In the genomic region with DNA sequence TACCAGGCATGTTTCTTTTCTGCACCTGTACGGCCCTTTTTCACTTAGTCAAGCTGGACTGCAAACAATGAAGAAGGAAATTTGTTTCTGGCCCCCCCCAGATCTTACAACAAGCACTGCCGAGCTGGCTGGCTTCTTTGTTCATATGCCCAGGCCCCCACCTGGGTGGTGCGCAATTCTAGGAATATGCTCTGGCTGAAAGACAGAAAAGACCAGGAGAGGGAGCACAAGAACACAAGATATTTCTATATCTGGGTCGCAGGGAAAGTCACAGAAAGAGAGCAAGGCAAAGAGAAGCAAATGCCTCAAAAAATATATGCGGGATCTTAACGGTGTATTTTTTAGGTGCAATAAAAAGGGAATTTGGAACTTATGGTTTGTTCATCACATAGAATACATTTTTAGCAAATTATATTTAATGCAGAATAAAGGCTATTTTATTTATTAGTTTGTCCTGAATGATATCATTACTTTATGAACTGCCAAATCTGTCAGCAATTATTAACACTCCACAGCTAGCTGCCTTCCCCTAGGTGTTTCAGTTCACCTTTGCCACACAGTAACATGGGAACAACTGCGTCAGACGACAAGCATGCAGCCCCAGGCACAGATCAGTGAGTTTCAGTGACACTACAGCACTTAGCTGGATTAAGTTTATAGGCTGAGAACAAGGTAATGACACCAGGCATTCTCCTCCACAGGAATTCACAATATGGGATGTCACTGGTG, we compare ENCODE assay signal across 8 cellular contexts.
A peak's percentile ranks its signal among the peaks of the same experiment; 100 is the strongest.
DNase-seq lines count a peak whose midpoint lies in the region; ATAC-seq, FAIRE-seq and TF ChIP-seq lines count a peak whose summit lies in the region.

No MANE protein-coding gene starts in this region.

- H4K20me1 ChIP-seq in astrocyte (ENCODE audit: insufficient read depth, low read length) (no peaks in the 10 kb centered on the region), hepatocyte (ENCODE audit: insufficient read depth, poor library complexity, severe bottlenecking) (no peaks in the 10 kb centered on the region)

- 38% methylated on average over 8 of the region's 8 CpGs for WGBS in hepatocyte (ENCODE audit: low lambda C conversion rate, missing lambda C conversion rate)
- 42 to 48% (median 45%) methylated on average over 8 of the region's 8 CpGs for WGBS in spleen, 5 donors

- ATAC-seq in GM18511 (IDR thresholded peaks at IDR 0.05; ENCODE audit: unreplicated experiment) (peak; percentile 41), HG03342 (IDR thresholded peaks at IDR 0.05; ENCODE audit: unreplicated experiment) (no peak)

- H3K27me3 ChIP-seq in astrocyte (ENCODE audit: insufficient read depth, low read length) (no peaks in the 10 kb centered on the region), hepatocyte (no peaks in the 10 kb centered on the region), spleen (replicated peaks in 1 of 7) (no peaks in the 10 kb centered on the region)

- H3K27me3 Mint-ChIP-seq in astrocyte (ENCODE audit: low read depth, unreplicated experiment): peaks cover 1% of the 10 kb centered on the region

- in situ Hi-C loops in ACHN (cut with HindIII; ENCODE audit: low pct_ligation_motif_present, low pct_unique_long_range_greater_than_20kb, low sequenced_read_pairs): no loop called here

- no peak overlapping the region for H3K4me3 Mint-ChIP-seq in astrocyte (ENCODE audit: unreplicated experiment)

- H3K36me3 ChIP-seq in astrocyte (ENCODE audit: insufficient read depth, low read length): no peaks in the 10 kb centered on the region
- no peaks in the 10 kb centered on the region for H3K36me3 ChIP-seq in hepatocyte (replicated peaks; ENCODE audit: insufficient read depth, low read depth)
- H3K36me3 ChIP-seq in spleen: peaks cover 0 to 28% (median 0%) of the 10 kb centered on the region in 6 donors

- intact Hi-C loops in spleen (cut with DNase I; ENCODE audit: low total_unique reads): no loop called here

- no peaks in the 10 kb centered on the region for H3K9me3 Mint-ChIP-seq in astrocyte (ENCODE audit: unreplicated experiment)

- H3K4me3 ChIP-seq in astrocyte (ENCODE audit: insufficient read depth, low read depth, low read length) (no peak overlapping the region), hepatocyte (no peak overlapping the region), spleen (no peak overlapping the region)

- no peaks in the 10 kb centered on the region for H3K9me2 ChIP-seq in hepatocyte (replicated peaks; ENCODE audit: insufficient read depth)

- TF ChIP-seq CTCF in astrocyte (IDR thresholded peaks at IDR 0.05; ENCODE audit: insufficient read depth, low read depth, low read length) (peak; percentile 58), hepatocyte (IDR thresholded peaks at IDR 0.05; ENCODE audit: poor library complexity) (peak; percentile 89), spleen (IDR thresholded peaks at IDR 0.05 in 8 of 11, conservative IDR thresholded peaks at IDR 0.05 in 3 of 11) (peak; percentile 27 to 75 (median 51))

- H3K4me1 Mint-ChIP-seq in astrocyte (ENCODE audit: low read depth, unreplicated experiment): no peaks in the 10 kb centered on the region

- H3K4me2 ChIP-seq in astrocyte (ENCODE audit: low read length) (no peak overlapping the region), hepatocyte (no peak overlapping the region)

- no peak for TF ChIP-seq POLR2A in spleen (IDR thresholded peaks at IDR 0.05)

- H3K27ac ChIP-seq in astrocyte (ENCODE audit: low read depth, low read length) (no peak overlapping the region), hepatocyte (no peak overlapping the region), spleen (no peak overlapping the region)

- peak overlapping the region; percentile 21 for H3K9ac ChIP-seq in astrocyte (ENCODE audit: low read length)

- H3K9me3 ChIP-seq in astrocyte (ENCODE audit: insufficient read depth, low read depth, low read length) (no peaks in the 10 kb centered on the region), hepatocyte (ENCODE audit: low read depth) (no peaks in the 10 kb centered on the region), spleen (no peaks in the 10 kb centered on the region)

- H3K79me2 ChIP-seq in astrocyte (ENCODE audit: insufficient read depth, low read length): no peaks in the 10 kb centered on the region
- H3K79me2 ChIP-seq in hepatocyte: no peaks in the 10 kb centered on the region

- no peak overlapping the region for H3K27ac Mint-ChIP-seq in astrocyte (ENCODE audit: unreplicated experiment)

- DNase-seq in ACHN (peak; percentile 56), NCI-H446 (lab: John Stamatoyannopoulos, UW) (peak; percentile 18 to 71), astrocyte (ENCODE audit: low read depth) (peak; percentile 48), hepatocyte (ENCODE audit: low spot score) (peak; percentile 79), spleen (no peak)
- DNase-seq in activated CD4-positive, CD25-positive, alpha-beta regulatory T cell (lab: John Stamatoyannopoulos, UW): no peak

- no peaks in the 10 kb centered on the region for H3K36me3 Mint-ChIP-seq in astrocyte (ENCODE audit: low read depth, unreplicated experiment)

- H2AFZ ChIP-seq in astrocyte (ENCODE audit: low read depth, low read length) (no peak overlapping the region), hepatocyte (no peak overlapping the region)

- FAIRE-seq in astrocyte (lab: Jason Lieb, UNC): peak; percentile 13

- H3K4me1 ChIP-seq in astrocyte (ENCODE audit: insufficient read depth, low read length) (peaks cover 7% of the 10 kb centered on the region), hepatocyte (ENCODE audit: insufficient read depth) (peaks cover 9% of the 10 kb centered on the region), spleen (peaks cover 0 to 10% (median 0%) of the 10 kb centered on the region in 6 donors)

Comparison
In these comparisons a context has a peak if more than half of its experiments do, and no peak if none do; other contexts are left out.
1. DNase-seq: peak in ACHN (single experiment), NCI-H446 (2 of 2), astrocyte (single experiment) and hepatocyte (single experiment); none in spleen (single experiment) and activated CD4-positive, CD25-positive, alpha-beta regulatory T cell (0 of 4).
2. Peak in every context shown above with its lines, with median percentiles within 50 percentile points of each other: CTCF ChIP-seq.